ENCODE assay signal across 14 cellular contexts in the genomic region with DNA sequence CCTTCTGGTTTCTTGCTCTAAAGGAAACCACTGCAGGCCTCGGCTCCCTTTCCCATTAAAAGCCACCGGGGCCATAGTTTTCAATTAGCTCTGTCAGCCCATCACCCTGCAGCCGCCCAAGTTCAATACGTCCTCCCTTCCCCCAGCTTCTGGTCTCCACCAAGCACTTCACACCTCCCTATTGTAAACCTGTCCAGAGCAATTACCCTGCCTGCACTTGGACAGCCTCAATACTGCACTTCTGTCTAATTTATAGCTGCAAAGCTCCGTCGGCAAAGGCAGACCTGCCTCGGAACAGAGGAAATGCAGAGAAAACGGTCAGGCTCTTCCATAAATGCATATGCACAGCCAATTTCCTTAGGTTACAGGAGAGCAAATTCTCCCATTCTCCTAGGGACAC. TPM values are rescaled to one million over a fixed set of nuclear protein-coding genes. Genes with fewer than 3 reads are reported as not detected.
A peak's percentile ranks its signal among the peaks of the same experiment; 100 is the strongest.
DNase-seq lines count a peak whose midpoint lies in the region; ATAC-seq and TF ChIP-seq lines count a peak whose summit lies in the region.
"Had no signal": no experiment of that assay in that cellular context is flagged by ENCODE, and none has a peak within 500 bp of the region (broad histone marks: within the 10 kb centered on the region; RNA-seq: fewer than 3 reads in every experiment).

No MANE protein-coding gene starts in this region.

- WGBS in right cardiac atrium: 76% methylated on average over 8 of the region's 8 CpGs

- H3K36me3 Mint-ChIP-seq in mesothelial cell of epicardium: no peaks in the 10 kb centered on the region

- peaks cover 24% of the 10 kb centered on the region for H3K4me1 Mint-ChIP-seq in mesothelial cell of epicardium

- H3K4me1 ChIP-seq in right cardiac atrium (ENCODE audit: control insufficient read depth, insufficient read depth, low read length) (peaks cover 19% of the 10 kb centered on the region), uterus (peaks cover 16 to 20% of the 10 kb centered on the region in 2 donors)
- H3K4me1 ChIP-seq: SJCRH30 had no signal

- no peak overlapping the region for H3K4me3 Mint-ChIP-seq in mesothelial cell of epicardium

- H3K27ac ChIP-seq in right cardiac atrium (ENCODE audit: low read length) (peak overlapping the region; percentile 9), VCaP (peak overlapping the region; percentile 96; the same call in 1 of the 2 replicates), uterus (peak overlapping the region; percentile 19 to 88)
- H3K27ac ChIP-seq: SJCRH30 had no signal

- H3K9me3 ChIP-seq in right cardiac atrium (ENCODE audit: control insufficient read depth, low read length): no peaks in the 10 kb centered on the region
- no peaks in the 10 kb centered on the region for H3K9me3 ChIP-seq in uterus
- H3K9me3 ChIP-seq: SJCRH30 had no signal

- H3K4me3 ChIP-seq in right cardiac atrium (ENCODE audit: low read length) (no peak overlapping the region), uterus (no peak overlapping the region)
- H3K4me3 ChIP-seq: SJCRH30 had no signal

- ATAC-seq in right cardiac atrium (no peak), left ventricle myocardium superior (no peak), GM18907 (IDR thresholded peaks at IDR 0.05; ENCODE audit: unreplicated experiment) (no peak)
- ATAC-seq: naive thymus-derived CD4-positive, alpha-beta T cell had no signal

- DNase-seq in right cardiac atrium: no peak
- no peak for DNase-seq in left ventricle myocardium superior
- DNase-seq in mesothelial cell of epicardium (ENCODE audit: low spot score in 2 of 2, unreplicated experiment in 2 of 2): no peak
- DNase-seq in uterus: no peak
- DNase-seq in NCI-H82 (lab: John Stamatoyannopoulos, UW): no peak
- DNase-seq in GM10248 (ENCODE audit: extremely low spot score): no peak
- DNase-seq: activated CD8-positive, alpha-beta memory T cell treated with anti-CD3 and anti-CD28 coated beads, Interleukin-2, amount 50 U/mL, for 48 hours; aorta; DMS79 treated with DMSO at 0.1 percent for 48 hours; naive thymus-derived CD4-positive, alpha-beta T cell; NCI-H526 treated with DMSO at 0.1 percent for 48 hours; SJCRH30 had no signal

- no peaks in the 10 kb centered on the region for H3K27me3 ChIP-seq in right cardiac atrium (ENCODE audit: control insufficient read depth, insufficient read depth)
- H3K27me3 ChIP-seq in uterus: no peaks in the 10 kb centered on the region
- H3K27me3 ChIP-seq: SJCRH30 had no signal

- CTCF ChIA-PET in GM10248 (lab: Yijun Ruan, JAX): interaction anchor here (0.8 to 3.0 kb wide), 6 partner anchors 10 to 39 kb away, joined by 3 to 15 read pairs (median 4); no protein-coding TSS in a partner anchor

- TF ChIP-seq CTCF in VCaP (conservative IDR thresholded peaks at IDR 0.05) (no peak), mesothelial cell of epicardium (IDR thresholded peaks at IDR 0.05; ENCODE audit: unreplicated experiment) (no peak), uterus (IDR thresholded peaks at IDR 0.05) (no peak), GM10248 (IDR thresholded peaks at IDR 0.05; ENCODE audit: control extremely low read depth, extremely low read depth, low read depth, missing control alignments) (no peak)

- POLR2A ChIA-PET in GM10248 (lab: Yijun Ruan, JAX): no interaction called here

- no peaks in the 10 kb centered on the region for H3K36me3 ChIP-seq in uterus
- H3K36me3 ChIP-seq: SJCRH30 had no signal

- H3K27me3 Mint-ChIP-seq in mesothelial cell of epicardium (ENCODE audit: low read depth): peaks cover 30% of the 10 kb centered on the region
- H3K27me3 Mint-ChIP-seq: naive thymus-derived CD4-positive, alpha-beta T cell had no signal

- peak overlapping the region; percentile 13 for H3K27ac Mint-ChIP-seq in mesothelial cell of epicardium

- peaks cover 3% of the 10 kb centered on the region for H3K9me3 Mint-ChIP-seq in mesothelial cell of epicardium

- TF ChIP-seq POLR2A in uterus (IDR thresholded peaks at IDR 0.05): no peak

- intact Hi-C loops in right cardiac atrium (cut with DNase I): no loop called here
- intact Hi-C loops in left ventricle myocardium superior (cut with micrococcal nuclease): no loop called here
- intact Hi-C loops in uterus (cut with DNase I; ENCODE audit: low total_unique reads): no loop called here

RNA-seq across cellular contexts. Expression of a gene that starts 21.9 kb away (rescaled TPM):
- total RNA-seq in right cardiac atrium: 100 to 1,000 TPM; 103 to 140 (median 122) TPM
- polyA plus RNA-seq in right cardiac atrium: 80.2 TPM
- 104 TPM for total RNA-seq in left ventricle myocardium superior
- 5.5 to 7.4 TPM (median 6.4 TPM) in 3 replicates for total RNA-seq in mesothelial cell of epicardium
- 100 to 1,000 TPM in 2 of 4 donors, 10 to 100 TPM in 2; 20.9 to 108 (median 69.6) TPM for total RNA-seq in uterus

Comparison
In these comparisons a context has a peak if more than half of its experiments do, and no peak if none do; other contexts are left out.
1. H3K27ac ChIP-seq: peak in every context shown above with its lines; median percentile 96 in VCaP; 54 in uterus; 9 in right cardiac atrium.